18 cellular contexts compared by ENCODE assay signal in the genomic region with DNA sequence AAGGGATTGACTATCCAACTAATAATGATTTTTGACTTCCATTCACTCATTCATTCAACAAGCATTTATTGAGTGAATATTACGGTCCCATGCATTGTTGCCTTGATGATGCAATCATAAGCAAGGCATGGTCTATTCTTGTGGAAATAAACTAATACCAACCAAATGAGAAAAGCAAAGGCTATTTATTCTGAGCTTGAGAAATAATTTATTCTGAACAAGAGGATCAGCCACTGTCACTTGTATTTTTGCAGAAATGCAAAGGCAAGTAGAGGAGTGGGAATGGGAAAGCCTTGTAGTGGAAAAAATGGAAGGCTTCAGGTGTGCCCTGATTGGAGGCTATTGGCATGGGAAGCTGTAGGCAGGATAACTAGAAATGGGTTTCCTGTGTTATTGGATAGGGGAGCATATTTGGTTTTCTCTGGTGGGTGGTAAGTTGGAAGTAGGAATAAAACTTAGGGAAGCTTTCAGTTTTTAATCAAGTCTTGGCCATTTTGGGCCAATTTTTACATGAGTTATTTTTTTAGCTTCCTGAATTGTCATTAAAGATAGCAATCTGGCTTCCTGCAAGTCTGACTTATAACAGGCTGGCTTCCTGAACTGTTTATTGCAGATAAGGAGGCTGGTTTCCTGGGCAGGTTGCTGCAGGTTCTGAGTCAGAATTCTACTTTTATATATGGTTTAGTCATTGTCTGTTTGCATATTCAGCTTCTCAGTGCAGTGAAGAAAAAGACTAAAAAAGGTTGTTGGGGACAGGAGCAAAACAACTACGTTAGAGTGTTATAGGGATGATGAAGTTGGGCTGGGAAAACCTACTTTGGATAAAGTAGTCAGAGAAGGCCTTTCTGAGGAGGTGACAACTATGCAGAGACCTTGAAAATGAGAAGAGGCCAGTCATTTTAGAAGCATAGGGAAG.
DNase-seq lines count a peak whose midpoint lies in the region; ATAC-seq, FAIRE-seq and TF ChIP-seq lines count a peak whose summit lies in the region.
"Had no signal": no experiment of that assay in that cellular context is flagged by ENCODE, and none has a peak within 500 bp of the region (broad histone marks: within the 10 kb centered on the region; RNA-seq: fewer than 3 reads in every experiment).

No MANE protein-coding gene starts in this region.

- H3K9me3 ChIP-seq in PC-3 (ENCODE audit: low read length) = no peaks in the 10 kb centered on the region; the same call in 1 of the 2 replicates
- no peaks in the 10 kb centered on the region for H3K9me3 ChIP-seq in endothelial cell of umbilical vein (replicated peaks; ENCODE audit: control insufficient read depth, insufficient read depth, low read length)
- no peaks in the 10 kb centered on the region for H3K9me3 ChIP-seq in aorta (ENCODE audit: control insufficient read depth, low read length)
- H3K9me3 ChIP-seq: neutrophil had no signal

- CTCF ChIA-PET in PC-3 (lab: Charles Lee) = interaction anchor here (0.7 kb wide), 1 partner anchor 430 kb away, joined by 4 read pairs; no protein-coding TSS in a partner anchor
- CTCF ChIA-PET in endothelial cell of umbilical vein (lab: Charles Lee) = interaction anchor here (1.0 to 2.1 kb wide), 13 partner anchors 8 to 223 kb away, joined by 3 to 34 read pairs (median 4); partner anchors contain the start of genes APIP and PDHX

- intact Hi-C loops in PC-3 (cut with micrococcal nuclease) (loop anchor here (5.0 kb wide), 2 partner anchors 52 to 157 kb away; no protein-coding TSS in a partner anchor), endothelial cell of umbilical vein (cut with micrococcal nuclease) (loop anchor here (1.0 to 5.0 kb wide), 8 partner anchors 17 to 223 kb away; partner anchors contain the start of genes APIP and PDHX), aorta (cut with DNase I) (no loop called here)

- H3K4me3 ChIP-seq in PC-3 (ENCODE audit: low read length) (no peak overlapping the region), endothelial cell of umbilical vein (replicated peaks in 1 of 3; ENCODE audit: insufficient read depth in 1 of 3, low read depth in 1 of 3, low read length in 3 of 3) (no peak overlapping the region), aorta (ENCODE audit: low read length in 2 of 2) (no peak overlapping the region)
- H3K4me3 ChIP-seq: heart left ventricle, lower lobe of right lung had no signal

- H3K4me2 ChIP-seq in PC-3 (ENCODE audit: low read length) (peak overlapping the region; percentile 65), endothelial cell of umbilical vein (ENCODE audit: insufficient read depth, low read length) (peak overlapping the region; percentile 66)

- no peaks in the 10 kb centered on the region for H3K79me2 ChIP-seq in PC-3 (ENCODE audit: low read length)
- no peaks in the 10 kb centered on the region for H3K79me2 ChIP-seq in endothelial cell of umbilical vein (ENCODE audit: control insufficient read depth, insufficient read depth, low read length)

- H3K36me3 ChIP-seq in PC-3 (ENCODE audit: low read depth, low read length) = no peaks in the 10 kb centered on the region
- no peaks in the 10 kb centered on the region for H3K36me3 ChIP-seq in endothelial cell of umbilical vein (ENCODE audit: control insufficient read depth in 2 of 2, extremely low read depth in 1 of 2, insufficient read depth in 2 of 2, low read length in 2 of 2)
- H3K36me3 ChIP-seq in aorta (ENCODE audit: control insufficient read depth in 1 of 2, insufficient read depth in 2 of 2, low read length in 1 of 2) = no peaks in the 10 kb centered on the region
- H3K36me3 ChIP-seq: heart left ventricle, lower lobe of right lung, neutrophil, WERI-Rb-1 had no signal

- BruUV-seq in PC-3 (replicated peaks; lab: Mats Ljungman, UMichigan) (no TSS peak), endothelial cell of umbilical vein (replicated peaks; lab: Mats Ljungman, UMichigan) (no TSS peak)

- H2AFZ ChIP-seq in PC-3 (ENCODE audit: low read length) = peak overlapping the region; percentile 16; the same call in 1 of the 2 replicates
- peak overlapping the region; percentile 40 for H2AFZ ChIP-seq in endothelial cell of umbilical vein (ENCODE audit: low read depth, low read length)

- dilution Hi-C loops in endothelial cell of umbilical vein (cut with MboI; ENCODE audit: extremely low pct_ligation_motif_present, low sequenced_read_pairs) = no loop called here

- H3K9ac ChIP-seq in PC-3 (ENCODE audit: low read length) (peak overlapping the region; percentile 64), endothelial cell of umbilical vein (replicated peaks; ENCODE audit: extremely low read depth, insufficient read depth, low read length) (peak overlapping the region; percentile 47)

- H3F3A ChIP-seq in PC-3 (ENCODE audit: low read length, unreplicated experiment) = no peaks in the 10 kb centered on the region

- peak; percentile 92 for FAIRE-seq in endothelial cell of umbilical vein (lab: Jason Lieb, UNC)

- DNase-seq in HT-29 (ENCODE audit: low spot score) = peak; percentile 55
- peak; percentile 88 for DNase-seq in PC-3
- DNase-seq in endothelial cell of umbilical vein (ENCODE audit: low read depth, low spot score) = peak; percentile 98
- peak; percentile 4 for DNase-seq in non-pigmented ciliary epithelial cell (ENCODE audit: low read depth)
- DNase-seq in aorta = no peak
- no peak for DNase-seq in activated gamma-delta T cell (lab: John Stamatoyannopoulos, UW)
- DNase-seq: activated T-cell treated with anti-CD3 and anti-CD28 coated beads for 4 hours; amygdala; CD4-positive, alpha-beta T cell; heart left ventricle; lower lobe of right lung; NCI-H1092 treated with DMSO at 0.1 percent for 48 hours; NCI-H510A treated with DMSO at 0.1 percent for 48 hours; SHP77; WERI-Rb-1 had no signal

- no peaks in the 10 kb centered on the region for H4K20me1 ChIP-seq in PC-3 (ENCODE audit: low read length)
- no peaks in the 10 kb centered on the region for H4K20me1 ChIP-seq in endothelial cell of umbilical vein (replicated peaks; ENCODE audit: control insufficient read depth, extremely low read depth, insufficient read depth, low read length)

- no peaks in the 10 kb centered on the region; the same call in 1 of the 2 replicates for H3K9me2 ChIP-seq in PC-3 (replicated peaks; ENCODE audit: low read length)

- TF ChIP-seq CTCF in PC-3 (conservative IDR thresholded peaks at IDR 0.05; ENCODE audit: low read depth, low read length) (no peak), endothelial cell of umbilical vein (IDR thresholded peaks at IDR 0.05; ENCODE audit: extremely low read depth in 1 of 2, insufficient read depth in 1 of 2, low read depth in 1 of 2, low read length in 2 of 2) (no peak)

- POLR2A ChIA-PET in PC-3 (lab: Charles Lee; ENCODE audit: unreplicated experiment) (interaction anchor here (0.6 to 1.0 kb wide), 4 partner anchors 59 to 215 kb away, joined by 3 read pairs; no protein-coding TSS in a partner anchor), endothelial cell of umbilical vein (lab: Charles Lee) (interaction anchor here (1.0 kb wide), 1 partner anchor 18 kb away, joined by 3 read pairs; no protein-coding TSS in a partner anchor)

- ATAC-seq in PC-3 = peak; percentile 99
- no peak for ATAC-seq in aorta (ENCODE audit: low FRiP score)
- no peak for ATAC-seq in HG03521 (IDR thresholded peaks at IDR 0.05; ENCODE audit: unreplicated experiment)
- ATAC-seq in HG03378 (IDR thresholded peaks at IDR 0.05; ENCODE audit: unreplicated experiment) = no peak
- ATAC-seq: heart left ventricle, lower lobe of right lung had no signal

- 72 to 73% methylated on average over 2 of the region's 2 CpGs for WGBS in aorta, 2 donors

- H3K4me1 ChIP-seq in PC-3 (ENCODE audit: insufficient read depth, low read length) (peaks cover 28% of the 10 kb centered on the region), endothelial cell of umbilical vein (ENCODE audit: control insufficient read depth, extremely low read depth, insufficient read depth, low read length) (peaks cover 24% of the 10 kb centered on the region), aorta (ENCODE audit: control insufficient read depth in 1 of 2, insufficient read depth in 2 of 2, low read length in 2 of 2) (no peaks in the 10 kb centered on the region)
- H3K4me1 ChIP-seq: heart left ventricle, lower lobe of right lung had no signal

- H3K27me3 ChIP-seq in PC-3 (ENCODE audit: low read length) (no peaks in the 10 kb centered on the region), endothelial cell of umbilical vein (ENCODE audit: control insufficient read depth in 2 of 2, insufficient read depth in 2 of 2, low read length in 2 of 2) (no peaks in the 10 kb centered on the region), aorta (ENCODE audit: control insufficient read depth in 1 of 2, insufficient read depth in 2 of 2, low read length in 1 of 2) (no peaks in the 10 kb centered on the region)
- H3K27me3 ChIP-seq: neutrophil had no signal

- H3K27ac ChIP-seq in PC-3 (ENCODE audit: low read length) (peak overlapping the region; percentile 93), endothelial cell of umbilical vein (ENCODE audit: insufficient read depth, low read depth, low read length) (peak overlapping the region; percentile 80), aorta (ENCODE audit: low read depth in 1 of 2, low read length in 2 of 2) (no peak overlapping the region)
- H3K27ac ChIP-seq: heart left ventricle, lower lobe of right lung, neutrophil, WERI-Rb-1 had no signal

- peak; percentile 91 for TF ChIP-seq POLR2A in endothelial cell of umbilical vein (IDR thresholded peaks at IDR 0.05; ENCODE audit: low read depth, low read length)

- H3K9me1 ChIP-seq in endothelial cell of umbilical vein (replicated peaks; ENCODE audit: control insufficient read depth, extremely low read depth, insufficient read depth, low read length) = no peaks in the 10 kb centered on the region

TF ChIP-seq in endothelial cell of umbilical vein, 7 proteins besides CTCF, POLR2A, EP300 and RAD21:
- TF ChIP-seq MYC (IDR thresholded peaks at IDR 0.05; ENCODE audit: low read depth, low read length) = no peak
- TF ChIP-seq GATA2 (IDR thresholded peaks at IDR 0.05; ENCODE audit: insufficient read depth, insufficient read length, low read depth, low read length) = peak; percentile 100
- peak; percentile 98 for TF ChIP-seq FOS (IDR thresholded peaks at IDR 0.05; ENCODE audit: borderline replicate concordance, insufficient read depth, low read length)
- TF ChIP-seq EZH2 (IDR thresholded peaks at IDR 0.05; ENCODE audit: borderline replicate concordance, low read depth, low read length, severe bottlenecking) = no peak
- TF ChIP-seq MAX (IDR thresholded peaks at IDR 0.05; ENCODE audit: insufficient read depth, insufficient read length) = no peak
- TF ChIP-seq JUN (IDR thresholded peaks at IDR 0.05; ENCODE audit: borderline replicate concordance, insufficient read depth, insufficient read length, low read depth) = peak; percentile 95
- peak; percentile 98 for TF ChIP-seq POLR2AphosphoS5 (IDR thresholded peaks at IDR 0.05; ENCODE audit: insufficient read depth, low read depth, low read length)

Comparison
In these comparisons a context has a peak if more than half of its experiments do, and no peak if none do; other contexts are left out.
1. DNase-seq: peak in HT-29 (single experiment), PC-3 (single experiment), endothelial cell of umbilical vein (single experiment) and non-pigmented ciliary epithelial cell (single experiment); none in aorta (0 of 2) and activated gamma-delta T cell (single experiment).
2. H3K27ac ChIP-seq: peak in PC-3 (single experiment) and endothelial cell of umbilical vein (single experiment); none in aorta (0 of 2).
3. intact Hi-C loops: an anchor here in PC-3 (5.0 kb wide) and endothelial cell of umbilical vein (1.0 to 5.0 kb wide); none called in aorta.